ENCODE assay signal across 19 cellular contexts in genomic region chr6:5034736-5035135, GRCh38. TPM values are rescaled to one million over a fixed set of nuclear protein-coding genes. Genes with fewer than 3 reads are reported as not detected.
A peak's percentile ranks its signal among the peaks of the same experiment; 100 is the strongest.
DNase-seq lines count a peak whose midpoint lies in the region; ATAC-seq and TF ChIP-seq lines count a peak whose summit lies in the region.
"Had no signal": no experiment of that assay in that cellular context is flagged by ENCODE, and none has a peak within 500 bp of the region (broad histone marks: within the 10 kb centered on the region; RNA-seq: fewer than 3 reads in every experiment).

No MANE protein-coding gene starts in this region.

- H3K4me2 ChIP-seq in PC-3 (ENCODE audit: low read length): no peak overlapping the region
- H3K4me2 ChIP-seq: A549 had no signal

- DNase-seq in PC-3 (peak; percentile 44), epithelial cell of prostate (ENCODE audit: low read depth, low spot score) (peak; percentile 33), prostate gland (ENCODE audit: low spot score) (peak; percentile 66), DMS79 treated with DMSO at 0.1 percent for 48 hours (lab: John Stamatoyannopoulos, UW) (no peak), NCI-H748 (lab: John Stamatoyannopoulos, UW; ENCODE audit: unreplicated experiment) (no peak)
- DNase-seq: DMS153, GM23248, Karpas-422, MM.1S, NCI-H1105, NCI-H1694 treated with DMSO at 0.1 percent for 48 hours, NCI-H69 had no signal

- H2AFZ ChIP-seq in PC-3 (ENCODE audit: low read length): no peak overlapping the region
- H2AFZ ChIP-seq: GM23248 had no signal

- no peaks in the 10 kb centered on the region for H4K20me1 ChIP-seq in PC-3 (ENCODE audit: low read length)

- no TSS peak for BruUV-seq in PC-3 (replicated peaks; lab: Mats Ljungman, UMichigan)

- no peak overlapping the region for H3K9ac ChIP-seq in PC-3 (ENCODE audit: low read length)
- H3K9ac ChIP-seq: GM23248 had no signal

- 45% methylated on average over 6 of the region's 7 CpGs for WGBS in prostate gland

- ATAC-seq in PC-3: no peak
- no peak for ATAC-seq in HG03565 (IDR thresholded peaks at IDR 0.05; ENCODE audit: unreplicated experiment)
- ATAC-seq in GM21576 (IDR thresholded peaks at IDR 0.05; ENCODE audit: unreplicated experiment): no peak
- ATAC-seq: A549, HepG2 had no signal

- H3K27ac ChIP-seq in C4-2B (peak overlapping the region; percentile 32), PC-3 (ENCODE audit: low read length) (no peak overlapping the region), epithelial cell of prostate (no peak overlapping the region), prostate gland (no peak overlapping the region)
- H3K27ac ChIP-seq: A549, GM23248, SJSA1 had no signal

- H3K4me1 ChIP-seq in PC-3 (ENCODE audit: insufficient read depth, low read length): peaks cover 18% of the 10 kb centered on the region
- no peaks in the 10 kb centered on the region for H3K4me1 ChIP-seq in prostate gland (replicated peaks)
- H3K4me1 ChIP-seq: Caco-2, SJSA1 had no signal

- no peak overlapping the region for H3K4me3 ChIP-seq in PC-3 (ENCODE audit: low read length)
- H3K4me3 ChIP-seq in prostate gland: no peak overlapping the region
- H3K4me3 ChIP-seq: A549, GM23248, SJSA1 had no signal

- no peaks in the 10 kb centered on the region for H3K9me2 ChIP-seq in PC-3 (replicated peaks; ENCODE audit: low read length)

- H3K27me3 ChIP-seq in PC-3 (ENCODE audit: low read length) (no peaks in the 10 kb centered on the region), prostate gland (replicated peaks; ENCODE audit: insufficient read depth) (no peaks in the 10 kb centered on the region)
- H3K27me3 ChIP-seq: SJSA1 had no signal

- H3F3A ChIP-seq in PC-3 (ENCODE audit: low read length, unreplicated experiment): no peaks in the 10 kb centered on the region

- H3K36me3 ChIP-seq in PC-3 (ENCODE audit: low read depth, low read length) (no peaks in the 10 kb centered on the region), prostate gland (no peaks in the 10 kb centered on the region)
- H3K36me3 ChIP-seq: SJSA1 had no signal

- CTCF ChIA-PET in PC-3 (lab: Charles Lee): no interaction called here

- no peaks in the 10 kb centered on the region for H3K79me2 ChIP-seq in PC-3 (ENCODE audit: low read length)

- intact Hi-C loops in PC-3 (cut with micrococcal nuclease) (no loop called here), prostate gland (cut with DNase I) (no loop called here)

- POLR2A ChIA-PET in PC-3 (lab: Charles Lee; ENCODE audit: unreplicated experiment): no interaction called here

- TF ChIP-seq POLR2A in prostate gland (IDR thresholded peaks at IDR 0.05): no peak

- TF ChIP-seq CTCF in C4-2B (conservative IDR thresholded peaks at IDR 0.05) (no peak), PC-3 (conservative IDR thresholded peaks at IDR 0.05; ENCODE audit: low read depth, low read length) (no peak), prostate gland (IDR thresholded peaks at IDR 0.05) (no peak)

- no peaks in the 10 kb centered on the region for H3K9me3 ChIP-seq in PC-3 (ENCODE audit: low read length)
- no peaks in the 10 kb centered on the region for H3K9me3 ChIP-seq in prostate gland
- H3K9me3 ChIP-seq: A549, Caco-2, SJSA1 had no signal

RNA-seq across cellular contexts. Expression of gene RPP40, which starts 30.9 kb away (rescaled TPM):
- total RNA-seq in PC-3 (2014; rRNA removed): 29.3 and 37.9 TPM in 2 replicates
- 1 to 10 TPM; 4.1 to 5.5 TPM for total RNA-seq in prostate gland

RNA-seq across cellular contexts. Expression of gene PPP1R3G, which starts 50.4 kb away (rescaled TPM):
- total RNA-seq in PC-3 (2014; rRNA removed) (2.8 and 3.2 TPM in 2 replicates), prostate gland (1 to 10 TPM; 1.5 to 1.7 TPM)

Comparison
In these comparisons a context has a peak if more than half of its experiments do, and no peak if none do; other contexts are left out.
1. DNase-seq: peak in PC-3 (single experiment), epithelial cell of prostate (single experiment) and prostate gland (single experiment); none in DMS79 treated with DMSO at 0.1 percent for 48 hours (single experiment) and NCI-H748 (single experiment).